Comparison of ENCODE assay signal across 25 cellular contexts in genomic region chr4:151830168-151830567, GRCh38.
"Had no signal": no experiment of that assay in that cellular context is flagged by ENCODE, and none has a peak within 500 bp of the region (broad histone marks: within the 10 kb centered on the region; RNA-seq: fewer than 3 reads in every experiment).

No MANE protein-coding gene starts in this region.

- H3K4me3 Mint-ChIP-seq: T-cell had no signal

- H3K27ac Mint-ChIP-seq: T-cell had no signal

- ATAC-seq: HepG2, K562, Panc1, PC-3, T-cell had no signal

- DNase-seq: IMR-90, Kasumi-1, MV-4-11, NCI-H1048, NCI-H1105, NCI-H1417, NCI-H1436 treated with DMSO at 0.1 percent for 48 hours, NCI-H1694, NCI-H187 treated with DMSO at 0.1 percent for 48 hours, NCI-H2029 treated with DMSO at 0.1 percent for 48 hours, NCI-H2171 treated with DMSO at 0.1 percent for 48 hours, NCI-H2227 treated with DMSO at 0.1 percent for 48 hours, NCI-H524, NCI-H526 treated with DMSO at 0.1 percent for 48 hours, NCI-H748 treated with DMSO at 0.1 percent for 48 hours, PC-3, SHP77, SK-N-SH, SW 1271, T-cell had no signal

- H3K4me2 ChIP-seq: KMS-11, SK-N-SH had no signal

- H3K4me1 Mint-ChIP-seq: T-cell had no signal

- H3K27ac ChIP-seq: KMS-11, RWPE1 had no signal

- H3K9ac ChIP-seq: KMS-11, SK-N-SH had no signal

- H3K9me3 ChIP-seq: SK-N-SH had no signal

- H3K36me3 Mint-ChIP-seq: T-cell had no signal

- H3K4me3 ChIP-seq: K562 had no signal
